1 cellular context compared by ENCODE assay signal in genomic region chr18:9101730-9102390, GRCh38.
TF ChIP-seq lines count a peak whose summit lies in the region.

No MANE protein-coding gene starts in this region.

TF ChIP-seq in K562, 482 proteins besides CTCF, POLR2A, EP300 and RAD21 (continued from another document and continues in another):
- TF ChIP-seq POLR2B (IDR thresholded peaks at IDR 0.05; ENCODE audit: low read depth, partially characterized antibody) (no peak), ZBED1 (IDR thresholded peaks at IDR 0.05) (no peak), ZSCAN29 (IDR thresholded peaks at IDR 0.05) (peak; percentile 49), BHLHE40 (IDR thresholded peaks at IDR 0.05; ENCODE audit: low read length) (no peak), ZNF639 (CRISPR knock-in tag; conservative IDR thresholded peaks at IDR 0.05 in 1 of 2, IDR thresholded peaks at IDR 0.05 in 1 of 2) (no peak), MXI1 (IDR thresholded peaks at IDR 0.05; ENCODE audit: low read depth, low read length) (no peak), SMARCB1 (IDR thresholded peaks at IDR 0.05; ENCODE audit: insufficient read length, low read depth) (no peak), KAT8 (IDR thresholded peaks at IDR 0.05; ENCODE audit: low read depth) (no peak), NBN (IDR thresholded peaks at IDR 0.05; ENCODE audit: low read depth) (peak; percentile 74), GABPA (tag; conservative IDR thresholded peaks at IDR 0.05; ENCODE audit: low read depth) (peak; percentile 89), RBM39 (optimal IDR thresholded peaks at IDR 0.05; ENCODE audit: low read depth, low read length) (no peak), FOXM1 (IDR thresholded peaks at IDR 0.05; ENCODE audit: low read depth) (0 out of 2 replicates have a peak, but pooled peaks have one; percentile 27), FOXM1 (CRISPR knock-in tag; IDR thresholded peaks at IDR 0.05; ENCODE audit: low read depth) (no peak), ZNF436 (CRISPR knock-in tag; IDR thresholded peaks at IDR 0.05) (no peak), HMG20B (CRISPR knock-in tag; IDR thresholded peaks at IDR 0.05) (0 out of 2 replicates have a peak, but pooled peaks have one; percentile 75), MEF2A (IDR thresholded peaks at IDR 0.05; ENCODE audit: control insufficient read depth, low read depth, low read length) (no peak), POLR3A (IDR thresholded peaks at IDR 0.05; ENCODE audit: borderline replicate concordance, extremely low read depth, insufficient read depth, insufficient read length) (no peak), SAFB2 (IDR thresholded peaks at IDR 0.05; ENCODE audit: borderline replicate concordance, low read depth, low read length, severe bottlenecking) (no peak), RNF2 (IDR thresholded peaks at IDR 0.05) (no peak), CAMTA2 (CRISPR knock-in tag; conservative IDR thresholded peaks at IDR 0.05) (no peak), TRIM25 (IDR thresholded peaks at IDR 0.05; ENCODE audit: borderline replicate concordance) (no peak), ZNF655 (CRISPR knock-in tag; IDR thresholded peaks at IDR 0.05) (no peak), TGIF2 (CRISPR knock-in tag; IDR thresholded peaks at IDR 0.05) (no peak), ARID4B (CRISPR knock-in tag; IDR thresholded peaks at IDR 0.05) (no peak), ZNF76 (CRISPR knock-in tag; IDR thresholded peaks at IDR 0.05; ENCODE audit: borderline replicate concordance) (no peak), XRCC3 (IDR thresholded peaks at IDR 0.05) (no peak), VEZF1 (CRISPR knock-in tag; IDR thresholded peaks at IDR 0.05) (no peak), ZNF143 (CRISPR knock-in tag; IDR thresholded peaks at IDR 0.05) (no peak), NCOR1 (IDR thresholded peaks at IDR 0.05) (no peak), NRF1 (conservative IDR thresholded peaks at IDR 0.05 in 1 of 2, IDR thresholded peaks at IDR 0.05 in 1 of 2) (no peak), THAP7 (CRISPR knock-in tag; IDR thresholded peaks at IDR 0.05) (no peak), ZNF239 (CRISPR knock-in tag; IDR thresholded peaks at IDR 0.05) (no peak), ZNF592 (IDR thresholded peaks at IDR 0.05) (0 out of 2 replicates have a peak, but pooled peaks have one; percentile 58), ZNF184 (CRISPR knock-in tag; IDR thresholded peaks at IDR 0.05) (no peak), FOXJ3 (CRISPR knock-in tag; IDR thresholded peaks at IDR 0.05) (no peak), PHB (CRISPR knock-in tag; IDR thresholded peaks at IDR 0.05) (no peak), SMARCC2 (IDR thresholded peaks at IDR 0.05; ENCODE audit: low read depth) (peak; percentile 57; the same call in 1 of the 2 replicates), DNMT1 (IDR thresholded peaks at IDR 0.05) (0 out of 2 replicates have a peak, but pooled peaks have one; percentile 63), HEY1 (CRISPR knock-in tag; IDR thresholded peaks at IDR 0.05; ENCODE audit: borderline replicate concordance) (no peak), NCOA1 (IDR thresholded peaks at IDR 0.05; ENCODE audit: low read depth) (peak; percentile 80), MAZ (CRISPR knock-in tag; conservative IDR thresholded peaks at IDR 0.05 in 1 of 2, IDR thresholded peaks at IDR 0.05 in 1 of 2) (no peak), SETDB1 (IDR thresholded peaks at IDR 0.05; ENCODE audit: low read length) (no peak), ZFPM2 (CRISPR knock-in tag; IDR thresholded peaks at IDR 0.05) (no peak), STAT5A (IDR thresholded peaks at IDR 0.05; ENCODE audit: borderline replicate concordance, low read length) (no peak), THAP12 (CRISPR knock-in tag; IDR thresholded peaks at IDR 0.05) (no peak), HES1 (IDR thresholded peaks at IDR 0.05; ENCODE audit: low read depth) (0 out of 2 replicates have a peak, but pooled peaks have one; percentile 31), THRAP3 (IDR thresholded peaks at IDR 0.05; ENCODE audit: borderline replicate concordance) (no peak), IRF2 (CRISPR knock-in tag; IDR thresholded peaks at IDR 0.05) (no peak), ESRRB (CRISPR knock-in tag; IDR thresholded peaks at IDR 0.05; ENCODE audit: borderline replicate concordance) (no peak), ZNF75A (CRISPR knock-in tag; IDR thresholded peaks at IDR 0.05) (no peak)
